In genomic region chrX:37847733-37848197, GRCh38 we compare ENCODE assay signal across 8 cellular contexts. TPM values are rescaled to one million over a fixed set of nuclear protein-coding genes. Genes with fewer than 3 reads are reported as not detected.
A peak's percentile ranks its signal among the peaks of the same experiment; 100 is the strongest.
DNase-seq lines count a peak whose midpoint lies in the region; ATAC-seq and TF ChIP-seq lines count a peak whose summit lies in the region.

No MANE protein-coding gene starts in this region.

- POLR2A ChIA-PET in CD8-positive, alpha-beta T cell (lab: Charles Lee) = no interaction called here

- H3K27ac Mint-ChIP-seq in CD8-positive, alpha-beta T cell = peak overlapping the region; percentile 97
- H3K27ac Mint-ChIP-seq in natural killer cell treated with Interleukin-12 subunit alpha and Interleukin-12 subunit beta and Interleukin-15 and Interleukin-18, amount 100 ng/mL, for 72 hours = peak overlapping the region; percentile 49 to 79

- no peaks in the 10 kb centered on the region for H3K9me3 Mint-ChIP-seq in CD8-positive, alpha-beta T cell
- no peaks in the 10 kb centered on the region for H3K9me3 Mint-ChIP-seq in natural killer cell treated with Interleukin-12 subunit alpha and Interleukin-12 subunit beta and Interleukin-15 and Interleukin-18, amount 100 ng/mL, for 72 hours

- peaks cover 4% of the 10 kb centered on the region for H3K36me3 Mint-ChIP-seq in CD8-positive, alpha-beta T cell
- no peaks in the 10 kb centered on the region for H3K36me3 Mint-ChIP-seq in natural killer cell treated with Interleukin-12 subunit alpha and Interleukin-12 subunit beta and Interleukin-15 and Interleukin-18, amount 100 ng/mL, for 72 hours

- H3K9me3 ChIP-seq in CD8-positive, alpha-beta T cell (ENCODE audit: low read length) = no peaks in the 10 kb centered on the region

- ATAC-seq in CD8-positive, alpha-beta T cell = peak; percentile 4
- ATAC-seq in HG02852 (IDR thresholded peaks at IDR 0.05; ENCODE audit: unreplicated experiment) (peak; percentile 0), HG03565 (IDR thresholded peaks at IDR 0.05; ENCODE audit: unreplicated experiment) (no peak), GM19351 (IDR thresholded peaks at IDR 0.05; ENCODE audit: unreplicated experiment) (no peak)
- no peak for ATAC-seq in natural killer cell treated with Interleukin-12 subunit alpha and Interleukin-12 subunit beta and Interleukin-15 and Interleukin-18, amount 100 ng/mL, for 72 hours

- peak overlapping the region; percentile 86 for H3K4me3 Mint-ChIP-seq in CD8-positive, alpha-beta T cell
- H3K4me3 Mint-ChIP-seq in natural killer cell treated with Interleukin-12 subunit alpha and Interleukin-12 subunit beta and Interleukin-15 and Interleukin-18, amount 100 ng/mL, for 72 hours = peak overlapping the region; percentile 72

- H3K4me3 ChIP-seq in CD8-positive, alpha-beta T cell (ENCODE audit: low read depth, low read length) = peak overlapping the region; percentile 84
- peak overlapping the region; percentile 74 for H3K4me3 ChIP-seq in cardiac fibroblast (replicated peaks in 1 of 2; ENCODE audit: low read depth in 2 of 2, low read length in 2 of 2)

- H3K27ac ChIP-seq in CD8-positive, alpha-beta T cell (ENCODE audit: low read depth, low read length) = peak overlapping the region; percentile 93

- H3K27me3 ChIP-seq in CD8-positive, alpha-beta T cell (ENCODE audit: insufficient read depth, low read length) = no peaks in the 10 kb centered on the region

- CTCF ChIA-PET in CD8-positive, alpha-beta T cell (lab: Charles Lee) = no interaction called here

- TF ChIP-seq CTCF in CD8-positive, alpha-beta T cell (IDR thresholded peaks at IDR 0.05) = no peak
- no peak for TF ChIP-seq CTCF in cardiac fibroblast (IDR thresholded peaks at IDR 0.05; ENCODE audit: low read depth, low read length)

- H3K4me1 Mint-ChIP-seq in CD8-positive, alpha-beta T cell (ENCODE audit: low read depth) = peaks cover 30% of the 10 kb centered on the region
- peaks cover 0 to 10% of the 10 kb centered on the region in 2 donors for H3K4me1 Mint-ChIP-seq in natural killer cell treated with Interleukin-12 subunit alpha and Interleukin-12 subunit beta and Interleukin-15 and Interleukin-18, amount 100 ng/mL, for 72 hours (ENCODE audit: low read depth in 2 of 2)

- no peak for DNase-seq in CD8-positive, alpha-beta T cell
- DNase-seq in cardiac fibroblast (ENCODE audit: low read depth in 2 of 2) = no peak
- DNase-seq in natural killer cell treated with Interleukin-12 subunit alpha and Interleukin-12 subunit beta and Interleukin-15 and Interleukin-18, amount 100 ng/mL, for 72 hours (ENCODE audit: low spot score) = no peak
- no peak for DNase-seq in activated effector memory CD4-positive, alpha-beta T cell treated with Interleukin-2 at 50 U/mL for 16 hours
- no peak for DNase-seq in NOMO-1 treated with DMSO at 0.1 percent for 48 hours (lab: John Stamatoyannopoulos, UW; ENCODE audit: unreplicated experiment)

- H3K4me1 ChIP-seq in CD8-positive, alpha-beta T cell (ENCODE audit: insufficient read depth, low read length) = peaks cover 7% of the 10 kb centered on the region

- intact Hi-C loops in CD8-positive, alpha-beta T cell (cut with DNase I, micrococcal nuclease) = loop anchor here (1.0 to 5.0 kb wide), 2 partner anchors 480 kb away; partner anchors contain the start of gene RPGR (in 2 of the 2)

- no peaks in the 10 kb centered on the region for H3K27me3 Mint-ChIP-seq in CD8-positive, alpha-beta T cell (ENCODE audit: low read depth)
- H3K27me3 Mint-ChIP-seq in natural killer cell treated with Interleukin-12 subunit alpha and Interleukin-12 subunit beta and Interleukin-15 and Interleukin-18, amount 100 ng/mL, for 72 hours = peaks cover 0 to 7% of the 10 kb centered on the region in 2 donors

- no peaks in the 10 kb centered on the region for H3K36me3 ChIP-seq in CD8-positive, alpha-beta T cell (ENCODE audit: insufficient read depth, low read length)

RNA-seq across cellular contexts. Expression of gene DYNLT3, which starts 0.4 kb away (rescaled TPM):
- 10 to 100 TPM; 44.3 to 45.6 TPM for total RNA-seq in CD8-positive, alpha-beta T cell
- total RNA-seq in natural killer cell treated with Interleukin-12 subunit alpha and Interleukin-12 subunit beta and Interleukin-15 and Interleukin-18, amount 100 ng/mL, for 72 hours = 10 to 100 TPM in 1 of 2 donors, 1 to 10 TPM in 1; 8.9 to 21.4 TPM

Comparison
In these comparisons a context has a peak if more than half of its experiments do, and no peak if none do; other contexts are left out.
1. ATAC-seq: peak in CD8-positive, alpha-beta T cell (single experiment) and HG02852 (single experiment); none in natural killer cell treated with Interleukin-12 subunit alpha and Interleukin-12 subunit beta and Interleukin-15 and Interleukin-18, amount 100 ng/mL, for 72 hours (0 of 2), HG03565 (single experiment) and GM19351 (single experiment).